ENCODE assay signal across 8 cellular contexts in genomic region chr22:17120281-17120680, GRCh38. TPM values are rescaled to one million over a fixed set of nuclear protein-coding genes. Genes with fewer than 3 reads are reported as not detected.
A peak's percentile ranks its signal among the peaks of the same experiment; 100 is the strongest.
DNase-seq lines count a peak whose midpoint lies in the region; ATAC-seq, FAIRE-seq and TF ChIP-seq lines count a peak whose summit lies in the region.

No MANE protein-coding gene starts in this region.

- H3K9me2 ChIP-seq in SU-DHL-6 (replicated peaks; ENCODE audit: insufficient read depth, low read length) (no peaks in the 10 kb centered on the region), PC-3 (replicated peaks; ENCODE audit: low read length) (no peaks in the 10 kb centered on the region)

- H3K4me3 ChIP-seq in SU-DHL-6 (ENCODE audit: insufficient read depth, low read length, poor library complexity, severe bottlenecking) (no peak overlapping the region), astrocyte (ENCODE audit: insufficient read depth, low read depth, low read length) (no peak overlapping the region), PC-3 (ENCODE audit: low read length) (no peak overlapping the region), lower leg skin (ENCODE audit: low read depth, poor library complexity, severe bottlenecking) (no peak overlapping the region)

- POLR2A ChIA-PET in PC-3 (lab: Charles Lee; ENCODE audit: unreplicated experiment) = no interaction called here

- CTCF ChIA-PET in PC-3 (lab: Charles Lee) = no interaction called here

- peaks cover 9% of the 10 kb centered on the region for H3K4me1 Mint-ChIP-seq in astrocyte (ENCODE audit: low read depth, unreplicated experiment)

- H3K36me3 ChIP-seq in SU-DHL-6 (ENCODE audit: low read length) (no peaks in the 10 kb centered on the region), astrocyte (ENCODE audit: insufficient read depth, low read length) (no peaks in the 10 kb centered on the region), PC-3 (ENCODE audit: low read depth, low read length) (no peaks in the 10 kb centered on the region)

- no peaks in the 10 kb centered on the region for H3K79me2 ChIP-seq in SU-DHL-6 (ENCODE audit: insufficient read depth, low read length)
- H3K79me2 ChIP-seq in astrocyte (ENCODE audit: insufficient read depth, low read length) = no peaks in the 10 kb centered on the region
- no peaks in the 10 kb centered on the region for H3K79me2 ChIP-seq in PC-3 (ENCODE audit: low read length)

- H3K27ac ChIP-seq in SU-DHL-6 (ENCODE audit: low read depth, low read length) (no peak overlapping the region), astrocyte (ENCODE audit: low read depth, low read length) (no peak overlapping the region), PC-3 (ENCODE audit: low read length) (no peak overlapping the region)

- H3K27me3 ChIP-seq in SU-DHL-6 (ENCODE audit: low read length) = no peaks in the 10 kb centered on the region
- H3K27me3 ChIP-seq in astrocyte (ENCODE audit: insufficient read depth, low read length) = peaks cover 6% of the 10 kb centered on the region
- no peaks in the 10 kb centered on the region for H3K27me3 ChIP-seq in PC-3 (ENCODE audit: low read length)

- H3K27me3 Mint-ChIP-seq in astrocyte (ENCODE audit: low read depth, unreplicated experiment) = peaks cover 12% of the 10 kb centered on the region

- H4K20me1 ChIP-seq in SU-DHL-6 (ENCODE audit: low read depth, low read length) = no peaks in the 10 kb centered on the region
- peaks cover 4% of the 10 kb centered on the region for H4K20me1 ChIP-seq in astrocyte (ENCODE audit: insufficient read depth, low read length)
- H4K20me1 ChIP-seq in PC-3 (ENCODE audit: low read length) = no peaks in the 10 kb centered on the region

- no peak overlapping the region for H2AFZ ChIP-seq in SU-DHL-6 (ENCODE audit: low read depth, low read length, severe bottlenecking)
- no peak overlapping the region for H2AFZ ChIP-seq in astrocyte (ENCODE audit: low read depth, low read length)
- no peak overlapping the region for H2AFZ ChIP-seq in PC-3 (ENCODE audit: low read length)

- no peaks in the 10 kb centered on the region for H3K9me3 Mint-ChIP-seq in astrocyte (ENCODE audit: unreplicated experiment)

- H3K4me2 ChIP-seq in SU-DHL-6 (ENCODE audit: low read depth, low read length, poor library complexity, severe bottlenecking) = peak overlapping the region; percentile 41
- peak overlapping the region; percentile 88 for H3K4me2 ChIP-seq in astrocyte (ENCODE audit: low read length)
- H3K4me2 ChIP-seq in PC-3 (ENCODE audit: low read length) = no peak overlapping the region

- no peak overlapping the region for H3K4me3 Mint-ChIP-seq in astrocyte (ENCODE audit: unreplicated experiment)

- no peak for ATAC-seq in PC-3
- ATAC-seq in HG03108 (IDR thresholded peaks at IDR 0.05; ENCODE audit: unreplicated experiment) = no peak

- no peak overlapping the region for H3K27ac Mint-ChIP-seq in astrocyte (ENCODE audit: unreplicated experiment)

- intact Hi-C loops in PC-3 (cut with micrococcal nuclease) = no loop called here
- intact Hi-C loops in lower leg skin (cut with DNase I; ENCODE audit: low total_unique reads) = no loop called here

- in situ Hi-C loops in GM13976 (cut with MboI; ENCODE audit: low sequenced_read_pairs, unreplicated experiment) = no loop called here

- no peak for FAIRE-seq in astrocyte (lab: Jason Lieb, UNC)

- WGBS in lower leg skin, 2 donors = 0 to 10% methylated on average over 2 to 12 of the region's 45 CpGs

- no peaks in the 10 kb centered on the region for H3K36me3 Mint-ChIP-seq in astrocyte (ENCODE audit: low read depth, unreplicated experiment)

- H3K9ac ChIP-seq in SU-DHL-6 (ENCODE audit: low read length) (no peak overlapping the region), astrocyte (ENCODE audit: low read length) (no peak overlapping the region), PC-3 (ENCODE audit: low read length) (no peak overlapping the region)

- peaks cover 4% of the 10 kb centered on the region for H3K4me1 ChIP-seq in astrocyte (ENCODE audit: insufficient read depth, low read length)
- H3K4me1 ChIP-seq in PC-3 (ENCODE audit: insufficient read depth, low read length) = no peaks in the 10 kb centered on the region

- no peaks in the 10 kb centered on the region for H3K9me3 ChIP-seq in SU-DHL-6 (ENCODE audit: insufficient read depth, low read length)
- no peaks in the 10 kb centered on the region for H3K9me3 ChIP-seq in astrocyte (ENCODE audit: insufficient read depth, low read depth, low read length)
- H3K9me3 ChIP-seq in PC-3 (ENCODE audit: low read length) = no peaks in the 10 kb centered on the region

- H3F3A ChIP-seq in SU-DHL-6 (ENCODE audit: insufficient read depth) (no peaks in the 10 kb centered on the region), PC-3 (ENCODE audit: low read length, unreplicated experiment) (no peaks in the 10 kb centered on the region)

- DNase-seq in GM13976 (ENCODE audit: low spot score) (peak; percentile 84), astrocyte (ENCODE audit: low read depth) (peak; percentile 14), iris pigment epithelial cell (ENCODE audit: low read depth) (peak; percentile 34), PC-3 (no peak), lower leg skin (ENCODE audit: low spot score in 2 of 2) (no peak)
- DNase-seq in stimulated activated CD4-positive, alpha-beta T cell treated with anti-CD3 and anti-CD28 coated beads, Interleukin-4, amount 100 ng/mL, for 1 hour = peak; percentile 65

- no peak for TF ChIP-seq POLR2A in lower leg skin (IDR thresholded peaks at IDR 0.05)

- BruUV-seq in PC-3 (replicated peaks; lab: Mats Ljungman, UMichigan) = no TSS peak

- TF ChIP-seq CTCF in GM13976 (IDR thresholded peaks at IDR 0.05; ENCODE audit: borderline replicate concordance, control extremely low read depth, extremely low read depth, insufficient read depth, missing control alignments) (no peak), SU-DHL-6 (IDR thresholded peaks at IDR 0.05; ENCODE audit: insufficient read depth, low read length, poor library complexity, severe bottlenecking) (no peak), astrocyte (IDR thresholded peaks at IDR 0.05; ENCODE audit: insufficient read depth, low read depth, low read length) (no peak), PC-3 (conservative IDR thresholded peaks at IDR 0.05; ENCODE audit: low read depth, low read length) (no peak), lower leg skin (IDR thresholded peaks at IDR 0.05) (no peak)

RNA-seq across cellular contexts. Expression of gene TMEM121B, which starts 0.9 kb away (rescaled TPM):
- total RNA-seq in astrocyte (1.6 and 1.9 TPM in 2 replicates), PC-3 (2014; rRNA removed) (0.11 and 0.12 TPM in 2 replicates), lower leg skin (1 to 10 TPM in 2 of 4 donors, under 1 TPM in 2; 0.53 to 2.6 (median 1.0) TPM)

RNA-seq across cellular contexts. Expression of gene IL17RA, which starts 35.5 kb away (rescaled TPM):
- 21.5 and 26.7 TPM in 2 replicates for total RNA-seq in astrocyte
- total RNA-seq in PC-3 (2014; rRNA removed) = 5.9 and 8.9 TPM in 2 replicates
- 10 to 100 TPM; 17.6 to 30.6 (median 21.3) TPM for total RNA-seq in lower leg skin

RNA-seq across cellular contexts. Expression of gene HDHD5, which starts 38.8 kb away (rescaled TPM):
- total RNA-seq in astrocyte (27.6 and 28.8 TPM in 2 replicates), PC-3 (2014; rRNA removed) (57.3 and 62.9 TPM in 2 replicates), lower leg skin (10 to 100 TPM; 36.8 to 50.4 (median 39.7) TPM)

Comparison
In these comparisons a context has a peak if more than half of its experiments do, and no peak if none do; other contexts are left out.
1. DNase-seq: peak in GM13976 (single experiment), astrocyte (single experiment), iris pigment epithelial cell (single experiment) and stimulated activated CD4-positive, alpha-beta T cell treated with anti-CD3 and anti-CD28 coated beads, Interleukin-4, amount 100 ng/mL, for 1 hour (single experiment); none in PC-3 (single experiment) and lower leg skin (0 of 2).